In the genomic region with DNA sequence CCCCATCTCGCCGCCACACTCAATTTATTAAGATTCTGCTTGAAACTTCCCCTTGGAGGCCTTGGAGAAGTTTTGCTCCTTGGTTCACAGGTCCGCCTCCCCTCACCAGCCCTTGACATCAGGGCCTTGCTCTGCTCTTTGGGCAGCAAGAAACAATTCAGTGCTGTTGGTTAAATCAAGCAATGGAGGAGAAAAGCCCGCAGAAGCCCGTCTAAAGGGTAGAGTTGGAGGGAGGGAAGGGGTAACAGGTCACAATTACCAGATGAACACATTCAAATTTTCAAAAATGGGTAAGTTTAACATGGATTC, we compare ENCODE assay signal across 8 cellular contexts. TPM values are rescaled to one million over a fixed set of nuclear protein-coding genes. Genes with fewer than 3 reads are reported as not detected.
A peak's percentile ranks its signal among the peaks of the same experiment; 100 is the strongest.
DNase-seq lines count a peak whose midpoint lies in the region; ATAC-seq and TF ChIP-seq lines count a peak whose summit lies in the region.

No MANE protein-coding gene starts in this region.

- intact Hi-C loops in naive thymus-derived CD4-positive, alpha-beta T cell (cut with micrococcal nuclease): loop anchor here (1.0 to 5.0 kb wide), 17 partner anchors 10 to 1017 kb away; a partner anchor contains a TSS

- H3K4me1 ChIP-seq in naive thymus-derived CD4-positive, alpha-beta T cell (ENCODE audit: control insufficient read depth in 2 of 2, insufficient read depth in 2 of 2, low read length in 2 of 2): peaks cover 34 to 38% of the 10 kb centered on the region in 2 donors

- H3K27me3 Mint-ChIP-seq in T-helper 1 cell treated with Interleukin-12 subunit alpha and Interleukin-12 subunit beta and Interleukin-4 antibody, amounts not matched to agents 30 μg/mL and 1 μg/mL, for 36 hours (ENCODE audit: low read depth): no peaks in the 10 kb centered on the region
- peaks cover 3% of the 10 kb centered on the region for H3K27me3 Mint-ChIP-seq in endothelial cell (ENCODE audit: unreplicated experiment)
- no peaks in the 10 kb centered on the region for H3K27me3 Mint-ChIP-seq in naive thymus-derived CD4-positive, alpha-beta T cell

- no peaks in the 10 kb centered on the region for H3K9me3 Mint-ChIP-seq in T-helper 1 cell treated with Interleukin-12 subunit alpha and Interleukin-12 subunit beta and Interleukin-4 antibody, amounts not matched to agents 30 μg/mL and 1 μg/mL, for 36 hours
- no peaks in the 10 kb centered on the region for H3K9me3 Mint-ChIP-seq in endothelial cell (ENCODE audit: unreplicated experiment)
- H3K9me3 Mint-ChIP-seq in naive thymus-derived CD4-positive, alpha-beta T cell: no peaks in the 10 kb centered on the region

- no peak for DNase-seq in BJ (ENCODE audit: low read depth)
- DNase-seq in H7: peak; percentile 43
- no peak for DNase-seq in endothelial cell (ENCODE audit: low spot score)
- peak in 2 of 9 donors; percentile 18 to 21 for DNase-seq in naive thymus-derived CD4-positive, alpha-beta T cell
- no peak for DNase-seq in NCI-H226
- DNase-seq in T-helper 9 cell: no peak

- peaks cover 63% of the 10 kb centered on the region for H3K4me1 Mint-ChIP-seq in T-helper 1 cell treated with Interleukin-12 subunit alpha and Interleukin-12 subunit beta and Interleukin-4 antibody, amounts not matched to agents 30 μg/mL and 1 μg/mL, for 36 hours (ENCODE audit: low read depth)
- peaks cover 13% of the 10 kb centered on the region for H3K4me1 Mint-ChIP-seq in endothelial cell (ENCODE audit: unreplicated experiment)
- H3K4me1 Mint-ChIP-seq in naive thymus-derived CD4-positive, alpha-beta T cell: peaks cover 55 to 84% (median 76%) of the 10 kb centered on the region in 7 donors

- H3K4me3 ChIP-seq in BJ (ENCODE audit: low read depth, low read length): peak overlapping the region; percentile 85
- H3K4me3 ChIP-seq in H7 (ENCODE audit: insufficient read depth, low read depth, low read length): peak overlapping the region; percentile 67; the same call in 1 of the 2 replicates
- peak overlapping the region; percentile 75 for H3K4me3 ChIP-seq in naive thymus-derived CD4-positive, alpha-beta T cell (ENCODE audit: low read length)

- H3K36me3 ChIP-seq in BJ (ENCODE audit: control insufficient read depth, insufficient read depth, low read length): peaks cover 3% of the 10 kb centered on the region; the same call in 1 of the 2 replicates
- no peaks in the 10 kb centered on the region for H3K36me3 ChIP-seq in H7 (replicated peaks; ENCODE audit: control insufficient read depth, insufficient read depth, low read length)
- peaks cover 0 to 40% (median 0%) of the 10 kb centered on the region in 3 experiments for H3K36me3 ChIP-seq in naive thymus-derived CD4-positive, alpha-beta T cell (ENCODE audit: control insufficient read depth in 2 of 3, insufficient read depth in 3 of 3, low read length in 3 of 3)

- H3K27me3 ChIP-seq in BJ (ENCODE audit: control insufficient read depth, insufficient read depth, low read length) (no peaks in the 10 kb centered on the region), H7 (ENCODE audit: control insufficient read depth, insufficient read depth, low read length) (peaks cover 9% of the 10 kb centered on the region; the same call in 1 of the 2 replicates)
- H3K27me3 ChIP-seq in naive thymus-derived CD4-positive, alpha-beta T cell (ENCODE audit: control insufficient read depth in 2 of 2, insufficient read depth in 2 of 2, low read length in 2 of 2): no peaks in the 10 kb centered on the region

- peak overlapping the region; percentile 99 for H3K4me3 Mint-ChIP-seq in T-helper 1 cell treated with Interleukin-12 subunit alpha and Interleukin-12 subunit beta and Interleukin-4 antibody, amounts not matched to agents 30 μg/mL and 1 μg/mL, for 36 hours
- peak overlapping the region; percentile 87 for H3K4me3 Mint-ChIP-seq in endothelial cell (ENCODE audit: unreplicated experiment)
- peak overlapping the region; percentile 88 to 100 (median 98) for H3K4me3 Mint-ChIP-seq in naive thymus-derived CD4-positive, alpha-beta T cell

- POLR2A ChIA-PET in BJ (lab: Charles Lee): no interaction called here
- POLR2A ChIA-PET in naive thymus-derived CD4-positive, alpha-beta T cell (lab: Charles Lee): interaction anchor here (1.0 to 7.6 kb wide), 10 partner anchors 12 to 179 kb away, joined by 3 to 84 read pairs (median 6); a partner anchor contains a TSS

- H3K27ac ChIP-seq in naive thymus-derived CD4-positive, alpha-beta T cell (ENCODE audit: low read depth, low read length): peak overlapping the region; percentile 98

- TF ChIP-seq CTCF in BJ (IDR thresholded peaks at IDR 0.05; ENCODE audit: insufficient read depth, low read depth, low read length): no peak
- TF ChIP-seq CTCF in endothelial cell (IDR thresholded peaks at IDR 0.05; ENCODE audit: unreplicated experiment): no peak

- peaks cover 64% of the 10 kb centered on the region for H3K36me3 Mint-ChIP-seq in T-helper 1 cell treated with Interleukin-12 subunit alpha and Interleukin-12 subunit beta and Interleukin-4 antibody, amounts not matched to agents 30 μg/mL and 1 μg/mL, for 36 hours (ENCODE audit: low read depth)
- H3K36me3 Mint-ChIP-seq in endothelial cell (ENCODE audit: low read depth, unreplicated experiment): no peaks in the 10 kb centered on the region
- H3K36me3 Mint-ChIP-seq in naive thymus-derived CD4-positive, alpha-beta T cell: peaks cover 12 to 70% (median 21%) of the 10 kb centered on the region in 5 donors

- no peak for ATAC-seq in naive thymus-derived CD4-positive, alpha-beta T cell
- ATAC-seq in HG03342 (IDR thresholded peaks at IDR 0.05; ENCODE audit: unreplicated experiment): no peak

- no peaks in the 10 kb centered on the region for H3K9me3 ChIP-seq in naive thymus-derived CD4-positive, alpha-beta T cell (ENCODE audit: control insufficient read depth in 2 of 3, low read length in 3 of 3)

- H3K27ac Mint-ChIP-seq in T-helper 1 cell treated with Interleukin-12 subunit alpha and Interleukin-12 subunit beta and Interleukin-4 antibody, amounts not matched to agents 30 μg/mL and 1 μg/mL, for 36 hours: peak overlapping the region; percentile 98
- no peak overlapping the region for H3K27ac Mint-ChIP-seq in endothelial cell (ENCODE audit: unreplicated experiment)
- H3K27ac Mint-ChIP-seq in naive thymus-derived CD4-positive, alpha-beta T cell: peak overlapping the region; percentile 97 to 99 (median 98)

- CTCF ChIA-PET in BJ (lab: Yijun Ruan, JAX): interaction anchor here (1.1 to 7.3 kb wide), 3 partner anchors 115 to 123 kb away, joined by 3 to 78 read pairs (median 15); a partner anchor contains a TSS
- CTCF ChIA-PET in naive thymus-derived CD4-positive, alpha-beta T cell (lab: Charles Lee): interaction anchor here (0.7 to 10.1 kb wide), 3 partner anchors 15 to 974 kb away, joined by 3 to 154 read pairs (median 3); a partner anchor contains a TSS

RNA-seq across cellular contexts. Expression of a gene that starts 0.4 kb away (rescaled TPM):
- 18.2 and 26.9 TPM in 2 replicates for polyA plus RNA-seq in BJ (2011; rRNA removed)
- 7.4 and 8.1 TPM in 2 replicates for polyA minus RNA-seq in BJ (2011; rRNA and poly(A)+ RNA removed)
- total RNA-seq in H7 (2014; rRNA removed; shearing (Covaris generic)): 1.1 TPM in 2 replicates
- 2.7 TPM for total RNA-seq in endothelial cell (ENCODE audit: unreplicated experiment)
- total RNA-seq in naive thymus-derived CD4-positive, alpha-beta T cell: 100 to 1,000 TPM in 1 of 5 experiments, 10 to 100 TPM in 4; 17.6 to 165 (median 24.4) TPM
- 10 to 100 TPM; 22.4 to 39.0 TPM for polyA plus RNA-seq in naive thymus-derived CD4-positive, alpha-beta T cell

RNA-seq across cellular contexts. Expression of a gene that starts 0.5 kb away (rescaled TPM):
- 3.5 and 6.1 TPM in 2 replicates for polyA plus RNA-seq in BJ (2011; rRNA removed)
- polyA minus RNA-seq in BJ (2011; rRNA and poly(A)+ RNA removed): 4.6 and 8.0 TPM in 2 replicates
- total RNA-seq in H7 (2014; rRNA removed; shearing (Covaris generic)): 1.9 and 2.0 TPM in 2 replicates
- total RNA-seq in endothelial cell (ENCODE audit: unreplicated experiment): 6.0 TPM
- total RNA-seq in naive thymus-derived CD4-positive, alpha-beta T cell: 100 to 1,000 TPM in 1 of 5 experiments, 10 to 100 TPM in 4; 28.6 to 164 (median 35.8) TPM
- 10 to 100 TPM; 27.5 to 31.2 TPM for polyA plus RNA-seq in naive thymus-derived CD4-positive, alpha-beta T cell

RNA-seq across cellular contexts. Expression of a gene that starts 13.8 kb away (rescaled TPM):
- 0.05 and 0.09 TPM in 2 replicates for polyA plus RNA-seq in BJ (2011; rRNA removed)
- 0.09 TPM in 1 of 2 replicates, not detected in the other for polyA minus RNA-seq in BJ (2011; rRNA and poly(A)+ RNA removed)
- not detected in 2 replicates for total RNA-seq in H7 (2014; rRNA removed; shearing (Covaris generic))
- total RNA-seq in endothelial cell (ENCODE audit: unreplicated experiment): 0.36 TPM
- total RNA-seq in naive thymus-derived CD4-positive, alpha-beta T cell: 10 to 100 TPM; 42.8 to 71.0 (median 70.0) TPM
- 1 to 10 TPM; 3.2 to 7.2 TPM for polyA plus RNA-seq in naive thymus-derived CD4-positive, alpha-beta T cell

RNA-seq across cellular contexts. Expression of a gene that starts 48.9 kb away (rescaled TPM):
- 27.8 and 41.7 TPM in 2 replicates for polyA plus RNA-seq in BJ (2011; rRNA removed)
- polyA minus RNA-seq in BJ (2011; rRNA and poly(A)+ RNA removed): 34.9 and 35.0 TPM in 2 replicates
- total RNA-seq in H7 (2014; rRNA removed; shearing (Covaris generic)): 20.4 and 34.1 TPM in 2 replicates
- 87.2 TPM for total RNA-seq in endothelial cell (ENCODE audit: unreplicated experiment)
- total RNA-seq in naive thymus-derived CD4-positive, alpha-beta T cell: 10 to 100 TPM; 50.6 to 70.2 (median 54.3) TPM
- 10 to 100 TPM; 39.8 to 53.1 TPM for polyA plus RNA-seq in naive thymus-derived CD4-positive, alpha-beta T cell

Comparison
In these comparisons a context has a peak if more than half of its experiments do, and no peak if none do; other contexts are left out.
1. RNA of a gene that starts 13.8 kb away (total RNA-seq): 42.8 to 71.0 TPM in naive thymus-derived CD4-positive, alpha-beta T cell; 0.36 TPM in endothelial cell (single experiment) and not detected in H7; every median in the first group is over 10 times any median in the second.
2. Peak in every context shown above with its lines, with median percentiles within 50 percentile points of each other: H3K4me3 ChIP-seq and H3K4me3 Mint-ChIP-seq.